1 cellular context compared by ENCODE assay signal in genomic region chr21:40842197-40842552, GRCh38.
TF ChIP-seq lines count a peak whose summit lies in the region.

No MANE protein-coding gene starts in this region.

TF ChIP-seq in IMR-90, 13 proteins besides CTCF, POLR2A, EP300 and RAD21:
- TF ChIP-seq SMC3 (IDR thresholded peaks at IDR 0.05; ENCODE audit: low read depth, low read length), result no peak
